13 cellular contexts compared by ENCODE assay signal in genomic region chr1:160692390-160692789, GRCh38. TPM values are rescaled to one million over a fixed set of nuclear protein-coding genes. Genes with fewer than 3 reads are reported as not detected.
DNase-seq lines count a peak whose midpoint lies in the region; ATAC-seq and TF ChIP-seq lines count a peak whose summit lies in the region.
"Not testable (repeated sequence)": the region's sequence is repeated elsewhere in the genome, so short reads cannot be mapped to it uniquely, and the experiment has no call there.
"Had no signal": no experiment of that assay in that cellular context is flagged by ENCODE, and none has a peak within 500 bp of the region (broad histone marks: within the 10 kb centered on the region; RNA-seq: fewer than 3 reads in every experiment).

No MANE protein-coding gene starts in this region.

- peak; percentile 27 to 45 for TF ChIP-seq RAD21 in liver (IDR thresholded peaks at IDR 0.05)

- not testable (repeated sequence) for H3K9ac ChIP-seq in MM.1S (ENCODE audit: low read length); liver (ENCODE audit: low read depth in 1 of 2, low read length in 2 of 2)

- H3K27me3 Mint-ChIP-seq in CD8-positive, alpha-beta T cell (ENCODE audit: low read depth); activated CD4-positive, alpha-beta memory T cell treated with anti-CD3 and anti-CD28 coated beads for 36 hours; MCF 10A (ENCODE audit: insufficient read depth, unreplicated experiment): not testable (repeated sequence)

- ATAC-seq in CD8-positive, alpha-beta T cell: not testable (repeated sequence)

- H3K79me2 ChIP-seq in MM.1S (ENCODE audit: low read length): peaks cover 90% of the 10 kb centered on the region
- H3K79me2 ChIP-seq in PC-9 (ENCODE audit: low read depth): not testable (repeated sequence)

- H3K4me1 Mint-ChIP-seq in CD8-positive, alpha-beta T cell (ENCODE audit: low read depth): peaks cover 85% of the 10 kb centered on the region
- peaks cover 77% of the 10 kb centered on the region for H3K4me1 Mint-ChIP-seq in activated CD4-positive, alpha-beta memory T cell treated with anti-CD3 and anti-CD28 coated beads for 36 hours (ENCODE audit: low read depth)
- not testable (repeated sequence) for H3K4me1 Mint-ChIP-seq in MCF 10A (ENCODE audit: insufficient read depth, unreplicated experiment)

- H3K4me3 ChIP-seq in CD8-positive, alpha-beta T cell (ENCODE audit: low read depth, low read length); GM12875 (ENCODE audit: low read depth, low read length); MM.1S (ENCODE audit: low read length); PC-9; liver (ENCODE audit: low read depth in 1 of 3, low read length in 3 of 3); retinal pigment epithelial cell (ENCODE audit: low read length): not testable (repeated sequence)

- peaks cover 62% of the 10 kb centered on the region for H3K36me3 Mint-ChIP-seq in CD8-positive, alpha-beta T cell
- peaks cover 25% of the 10 kb centered on the region for H3K36me3 Mint-ChIP-seq in activated CD4-positive, alpha-beta memory T cell treated with anti-CD3 and anti-CD28 coated beads for 36 hours
- H3K36me3 Mint-ChIP-seq in MCF 10A (ENCODE audit: insufficient read depth, unreplicated experiment): not testable (repeated sequence)

- not testable (repeated sequence) for H3K27me3 ChIP-seq in CD8-positive, alpha-beta T cell (ENCODE audit: insufficient read depth, low read length); MM.1S (replicated peaks; ENCODE audit: insufficient read depth, low read length); liver (ENCODE audit: control insufficient read depth in 4 of 4, insufficient read depth in 4 of 4, low read length in 3 of 4)
- H3K27me3 ChIP-seq in PC-9 (ENCODE audit: insufficient read depth, low read depth): peaks cover 67% of the 10 kb centered on the region

- not testable (repeated sequence) for H3K9me3 ChIP-seq in CD8-positive, alpha-beta T cell (ENCODE audit: low read length); MM.1S (replicated peaks; ENCODE audit: insufficient read depth, low read length); PC-9 (ENCODE audit: insufficient read depth, low read depth); liver (ENCODE audit: control insufficient read depth in 4 of 4, low read length in 3 of 4)

- intact Hi-C loops in CD8-positive, alpha-beta T cell (cut with DNase I, micrococcal nuclease); PC-9 (cut with micrococcal nuclease; ENCODE audit: unreplicated experiment); MCF 10A (cut with micrococcal nuclease): not testable (repeated sequence)
- intact Hi-C loops in activated CD4-positive, alpha-beta memory T cell treated with anti-CD3 and anti-CD28 coated beads for 36 hours (cut with micrococcal nuclease): loop anchor here (1.0 kb wide), 1 partner anchor 9 kb away; no protein-coding TSS in a partner anchor

- H3K27ac Mint-ChIP-seq in CD8-positive, alpha-beta T cell: peak overlapping the region; percentile 88
- H3K27ac Mint-ChIP-seq in activated CD4-positive, alpha-beta memory T cell treated with anti-CD3 and anti-CD28 coated beads for 36 hours: peak overlapping the region; percentile 76
- not testable (repeated sequence) for H3K27ac Mint-ChIP-seq in MCF 10A (ENCODE audit: low read depth, unreplicated experiment)

- DNase-seq in CD8-positive, alpha-beta T cell: peak in 2 of 7 experiments; percentile 21 to 22
- peak; percentile 3 for DNase-seq in MM.1S
- not testable (repeated sequence) for DNase-seq in PC-9; activated CD4-positive, alpha-beta memory T cell treated with anti-CD3 and anti-CD28 coated beads for 36 hours; MCF 10A (ENCODE audit: unreplicated experiment); retinal pigment epithelial cell (ENCODE audit: low read depth)

- H3K4me1 ChIP-seq in CD8-positive, alpha-beta T cell (ENCODE audit: insufficient read depth, low read length): peaks cover 25% of the 10 kb centered on the region
- H3K4me1 ChIP-seq in MM.1S (ENCODE audit: low read length); PC-9 (replicated peaks; ENCODE audit: insufficient read depth); liver (ENCODE audit: control insufficient read depth in 4 of 4, insufficient read depth in 4 of 4, low read length in 3 of 4): not testable (repeated sequence)

- H4K20me1 ChIP-seq in MM.1S (ENCODE audit: insufficient read depth, low read length): peaks cover 27% of the 10 kb centered on the region
- H4K20me1 ChIP-seq in PC-9 (ENCODE audit: insufficient read depth): not testable (repeated sequence)

- POLR2A ChIA-PET in CD8-positive, alpha-beta T cell (lab: Charles Lee): interaction anchor here (0.7 to 1.3 kb wide), 3 partner anchors 9 to 25 kb away, joined by 3 to 6 read pairs (median 3); no protein-coding TSS in a partner anchor
- POLR2A ChIA-PET in PC-9 (lab: Charles Lee; ENCODE audit: unreplicated experiment); activated CD4-positive, alpha-beta memory T cell treated with anti-CD3 and anti-CD28 coated beads for 36 hours (lab: Charles Lee); MCF 10A (lab: Yijun Ruan, JAX): not testable (repeated sequence)

- H3K9me2 ChIP-seq in MM.1S (replicated peaks; ENCODE audit: insufficient read depth, low read length); PC-9 (ENCODE audit: insufficient read depth): not testable (repeated sequence)

- not testable (repeated sequence) for H3F3A ChIP-seq in MM.1S (ENCODE audit: insufficient read depth, low read length); PC-9 (ENCODE audit: insufficient read depth, low read depth)

- not testable (repeated sequence) for H2AFZ ChIP-seq in MM.1S (ENCODE audit: low read length); PC-9

- BruUV-seq in PC-9 (replicated peaks; lab: Mats Ljungman, UMichigan); MCF 10A (replicated peaks; lab: Mats Ljungman, UMichigan): not testable (repeated sequence)

- H3K36me3 ChIP-seq in CD8-positive, alpha-beta T cell (ENCODE audit: insufficient read depth, low read length); MM.1S (replicated peaks; ENCODE audit: insufficient read depth, low read length); PC-9 (ENCODE audit: low read depth); liver (ENCODE audit: control insufficient read depth in 4 of 4, insufficient read depth in 3 of 4, low read depth in 1 of 4, low read length in 3 of 4): not testable (repeated sequence)

- not testable (repeated sequence) for H3K9me3 Mint-ChIP-seq in CD8-positive, alpha-beta T cell; activated CD4-positive, alpha-beta memory T cell treated with anti-CD3 and anti-CD28 coated beads for 36 hours; MCF 10A (ENCODE audit: unreplicated experiment)

- H3K4me3 Mint-ChIP-seq in CD8-positive, alpha-beta T cell; activated CD4-positive, alpha-beta memory T cell treated with anti-CD3 and anti-CD28 coated beads for 36 hours; MCF 10A (ENCODE audit: unreplicated experiment): not testable (repeated sequence)

- H3K27ac ChIP-seq in CD8-positive, alpha-beta T cell (ENCODE audit: low read depth, low read length); MM.1S (ENCODE audit: low read length); PC-9; liver (ENCODE audit: low read depth in 1 of 2, low read length in 2 of 2): not testable (repeated sequence)

- not testable (repeated sequence) for H3K4me2 ChIP-seq in MM.1S (ENCODE audit: low read depth, low read length); PC-9

- CTCF ChIA-PET in CD8-positive, alpha-beta T cell (lab: Charles Lee): interaction anchor here (0.9 to 1.5 kb wide), 4 partner anchors 11 to 31 kb away, joined by 3 to 4 read pairs (median 3); no protein-coding TSS in a partner anchor
- CTCF ChIA-PET in PC-9 (lab: Charles Lee): not testable (repeated sequence)
- CTCF ChIA-PET in activated CD4-positive, alpha-beta memory T cell treated with anti-CD3 and anti-CD28 coated beads for 36 hours (lab: Charles Lee): interaction anchor here (0.9 to 2.2 kb wide), 8 partner anchors 11 to 261 kb away, joined by 3 to 18 read pairs (median 6); partner anchors contain the start of gene CD48
- CTCF ChIA-PET in MCF 10A (lab: Yijun Ruan, JAX): interaction anchor here (0.6 kb wide), 2 partner anchors 56 to 243 kb away, joined by 3 to 4 read pairs; no protein-coding TSS in a partner anchor

- peak; percentile 64 for TF ChIP-seq CTCF in CD8-positive, alpha-beta T cell (IDR thresholded peaks at IDR 0.05)
- TF ChIP-seq CTCF in GM12875 (IDR thresholded peaks at IDR 0.05; ENCODE audit: borderline replicate concordance, insufficient read depth, low read depth, low read length) (peak; percentile 25; the same call in 1 of the 2 replicates), MM.1S (IDR thresholded peaks at IDR 0.05; ENCODE audit: low read length) (peak; percentile 32), PC-9 (conservative IDR thresholded peaks at IDR 0.05) (0 out of 2 replicates have a peak, but pooled peaks have one; percentile 27), MCF 10A (IDR thresholded peaks at IDR 0.05; ENCODE audit: unreplicated experiment) (peak; percentile 19), liver (IDR thresholded peaks at IDR 0.05; ENCODE audit: low read depth, low read length, missing input control) (peak; percentile 30), retinal pigment epithelial cell (conservative IDR thresholded peaks at IDR 0.05; ENCODE audit: low read depth, low read length) (peak; percentile 24)

- 82% methylated on average over 10 of the region's 10 CpGs for WGBS in liver

RNA-seq across cellular contexts. Expression of gene CD48, which starts 19.2 kb away (rescaled TPM):
- total RNA-seq in CD8-positive, alpha-beta T cell: 100 to 1,000 TPM; 397 to 399 TPM
- total RNA-seq in PC-9 (2021): not detected in 2 replicates
- total RNA-seq in activated CD4-positive, alpha-beta memory T cell treated with anti-CD3 and anti-CD28 coated beads for 36 hours: 100 to 1,000 TPM; 190 to 194 TPM
- total RNA-seq in MCF 10A (2022): not detected in 2 replicates
- total RNA-seq in liver: 10 to 100 TPM in 1 of 2 donors, 1 to 10 TPM in 1; 7.0 to 10.0 TPM
- polyA plus RNA-seq in liver: 1 to 10 TPM; 2.5 to 3.2 TPM
- total RNA-seq: pulmonary artery endothelial cell, SJCRH30 had no signal

RNA-seq across cellular contexts. Expression of gene SLAMF1, which starts 45.5 kb away (rescaled TPM):
- total RNA-seq in CD8-positive, alpha-beta T cell: 10 to 100 TPM; 12.8 to 18.6 TPM
- not detected in 2 replicates for total RNA-seq in PC-9 (2021)
- 100 to 1,000 TPM; 166 TPM for total RNA-seq in activated CD4-positive, alpha-beta memory T cell treated with anti-CD3 and anti-CD28 coated beads for 36 hours
- total RNA-seq in MCF 10A (2022): not detected in 2 replicates
- 1 to 10 TPM in 1 of 2 donors, under 1 TPM in 1; 0.09 to 1.1 TPM for total RNA-seq in liver
- under 1 TPM; 0.13 to 0.21 TPM for polyA plus RNA-seq in liver
- total RNA-seq: body of pancreas, M059J, mesothelial cell of epicardium, pulmonary artery endothelial cell, SJCRH30 had no signal

RNA-seq across cellular contexts. Expression of gene SLAMF7, which starts 46.7 kb away (rescaled TPM):
- total RNA-seq in CD8-positive, alpha-beta T cell: 10 to 100 TPM; 13.3 to 14.8 TPM
- total RNA-seq in PC-9 (2021) (1.7 and 3.6 TPM in 2 replicates), MCF 10A (2022) (8.6 and 26.3 TPM in 2 replicates), liver (1 to 10 TPM; 1.0 to 1.1 TPM)
- 10 to 100 TPM; 11.4 to 15.9 TPM for total RNA-seq in activated CD4-positive, alpha-beta memory T cell treated with anti-CD3 and anti-CD28 coated beads for 36 hours
- 1 to 10 TPM in 1 of 2 donors, under 1 TPM in 1; 0.80 to 2.9 TPM for polyA plus RNA-seq in liver
- total RNA-seq: mesothelial cell of epicardium, pulmonary artery endothelial cell, SJCRH30 had no signal

Comparison
In these comparisons a context has a peak if more than half of its experiments do, and no peak if none do; other contexts are left out.
1. RNA of gene CD48, which starts 19.2 kb away (total RNA-seq): 397 to 399 TPM in CD8-positive, alpha-beta T cell and 190 to 194 TPM in activated CD4-positive, alpha-beta memory T cell treated with anti-CD3 and anti-CD28 coated beads for 36 hours; 7.0 to 10.0 TPM in liver, not detected in MCF 10A and not detected in PC-9; every median in the first group is over 10 times any median in the second.
2. RNA of gene SLAMF1, which starts 45.5 kb away (total RNA-seq): 166 TPM in activated CD4-positive, alpha-beta memory T cell treated with anti-CD3 and anti-CD28 coated beads for 36 hours; 12.8 to 18.6 TPM in CD8-positive, alpha-beta T cell, 0.09 to 1.1 TPM in liver, not detected in PC-9 and not detected in MCF 10A; every median in the first group is over 4 times any median in the second.
3. Peak in every context shown above with its lines, with median percentiles within 50 percentile points of each other: CTCF ChIP-seq.